In genomic region chr6:107121266-107121665, GRCh38 we compare ENCODE assay signal across 29 cellular contexts.
"Had no signal": no experiment of that assay in that cellular context is flagged by ENCODE, and none has a peak within 500 bp of the region (broad histone marks: within the 10 kb centered on the region; RNA-seq: fewer than 3 reads in every experiment).

No MANE protein-coding gene starts in this region.

- H3K4me3 ChIP-seq: colonic mucosa, esophagus squamous epithelium, lung, mucosa of descending colon, prostate gland, right atrium auricular region, smooth muscle cell, suprapubic skin, transverse colon, upper lobe of right lung, uterus had no signal

- ATAC-seq: left lobe of liver; mucosa of descending colon; natural killer cell treated with Interleukin-12 subunit alpha and Interleukin-12 subunit beta and Interleukin-15 and Interleukin-18, amount 100 ng/mL, for 72 hours; sciatic nerve; stimulated activated naive CD8-positive, alpha-beta T cell treated with anti-CD3 and anti-CD28 coated beads, Interleukin-15, amount 100 ng/mL, for 72 hours; upper lobe of right lung had no signal

- H3K27me3 ChIP-seq: colonic mucosa, right atrium auricular region, uterus had no signal

- H3K27me3 Mint-ChIP-seq: memory B cell had no signal

- H3K27ac Mint-ChIP-seq: dendritic cell treated with granulocyte-macrophage colony-stimulating factor and Interleukin-4, amounts not matched to agents 40 ng/mL and 50 ng/mL, for 4 days; memory B cell; mesothelial cell of epicardium; naive B cell; natural killer cell treated with Interleukin-12 subunit alpha and Interleukin-12 subunit beta and Interleukin-15 and Interleukin-18, amount 100 ng/mL, for 72 hours; stimulated activated naive CD8-positive, alpha-beta T cell treated with anti-CD3 and anti-CD28 coated beads, Interleukin-15, amount 100 ng/mL, for 72 hours had no signal

- H3K27ac ChIP-seq: colonic mucosa, esophagus squamous epithelium, prostate gland, right atrium auricular region, suprapubic skin, transverse colon, upper lobe of right lung, uterus had no signal

- H3K4me3 Mint-ChIP-seq: dendritic cell treated with granulocyte-macrophage colony-stimulating factor and Interleukin-4, amounts not matched to agents 40 ng/mL and 50 ng/mL, for 4 days; memory B cell; mesothelial cell of epicardium; naive B cell; natural killer cell treated with Interleukin-12 subunit alpha and Interleukin-12 subunit beta and Interleukin-15 and Interleukin-18, amount 100 ng/mL, for 72 hours; stimulated activated naive CD8-positive, alpha-beta T cell treated with anti-CD3 and anti-CD28 coated beads, Interleukin-15, amount 100 ng/mL, for 72 hours had no signal

- H3K36me3 Mint-ChIP-seq: memory B cell; mesothelial cell of epicardium; naive B cell; natural killer cell treated with Interleukin-12 subunit alpha and Interleukin-12 subunit beta and Interleukin-15 and Interleukin-18, amount 100 ng/mL, for 72 hours had no signal

- H3K4me1 ChIP-seq: colonic mucosa, prostate gland had no signal

- H3K4me2 ChIP-seq: smooth muscle cell had no signal

- H3K36me3 ChIP-seq: colonic mucosa, esophagus squamous epithelium, prostate gland, right atrium auricular region, suprapubic skin, transverse colon, upper lobe of right lung, uterus had no signal

- H3K9me3 ChIP-seq: colonic mucosa, esophagus squamous epithelium, mucosa of descending colon, prostate gland, right atrium auricular region, suprapubic skin, transverse colon, upper lobe of right lung, uterus had no signal

- DNase-seq: colonic mucosa; effector memory CD4-positive, alpha-beta T cell; esophagus squamous epithelium; foreskin melanocyte; kidney; mucosa of descending colon; naive B cell; nucleus accumbens; stimulated activated CD4-positive, alpha-beta T cell treated with anti-CD3 and anti-CD28 coated beads, Interleukin-12 subunit alpha, Interleukin-12 subunit beta, amount 100 ng/mL, for 4 hours; stimulated activated CD4-positive, alpha-beta T cell treated with anti-CD3 and anti-CD28 coated beads, Interleukin-1b, Interleukin-23, amount 100 ng/mL, for 48 hours; stimulated activated CD4-positive, alpha-beta T cell treated with anti-CD3 and anti-CD28 coated beads, Interleukin-4, amount 100 ng/mL, for 1 hour; stimulated activated CD8-positive, alpha-beta memory T cell treated with anti-CD3 and anti-CD28 coated beads, Interleukin-4, amount 100 ng/mL, for 48 hours; stimulated activated naive CD4-positive, alpha-beta T cell; stimulated activated naive CD8-positive, alpha-beta T cell treated with anti-CD3 and anti-CD28 coated beads, Interleukin-15, amount 100 ng/mL, for 72 hours; transverse colon; upper lobe of right lung; uterus had no signal

- H3K9me3 Mint-ChIP-seq: dendritic cell treated with granulocyte-macrophage colony-stimulating factor and Interleukin-4, amounts not matched to agents 40 ng/mL and 50 ng/mL, for 4 days; memory B cell; mesothelial cell of epicardium; naive B cell; natural killer cell treated with Interleukin-12 subunit alpha and Interleukin-12 subunit beta and Interleukin-15 and Interleukin-18, amount 100 ng/mL, for 72 hours; stimulated activated naive CD8-positive, alpha-beta T cell treated with anti-CD3 and anti-CD28 coated beads, Interleukin-15, amount 100 ng/mL, for 72 hours had no signal

- FAIRE-seq: endometrium, kidney had no signal
